10 cellular contexts compared by ENCODE assay signal in the genomic region with DNA sequence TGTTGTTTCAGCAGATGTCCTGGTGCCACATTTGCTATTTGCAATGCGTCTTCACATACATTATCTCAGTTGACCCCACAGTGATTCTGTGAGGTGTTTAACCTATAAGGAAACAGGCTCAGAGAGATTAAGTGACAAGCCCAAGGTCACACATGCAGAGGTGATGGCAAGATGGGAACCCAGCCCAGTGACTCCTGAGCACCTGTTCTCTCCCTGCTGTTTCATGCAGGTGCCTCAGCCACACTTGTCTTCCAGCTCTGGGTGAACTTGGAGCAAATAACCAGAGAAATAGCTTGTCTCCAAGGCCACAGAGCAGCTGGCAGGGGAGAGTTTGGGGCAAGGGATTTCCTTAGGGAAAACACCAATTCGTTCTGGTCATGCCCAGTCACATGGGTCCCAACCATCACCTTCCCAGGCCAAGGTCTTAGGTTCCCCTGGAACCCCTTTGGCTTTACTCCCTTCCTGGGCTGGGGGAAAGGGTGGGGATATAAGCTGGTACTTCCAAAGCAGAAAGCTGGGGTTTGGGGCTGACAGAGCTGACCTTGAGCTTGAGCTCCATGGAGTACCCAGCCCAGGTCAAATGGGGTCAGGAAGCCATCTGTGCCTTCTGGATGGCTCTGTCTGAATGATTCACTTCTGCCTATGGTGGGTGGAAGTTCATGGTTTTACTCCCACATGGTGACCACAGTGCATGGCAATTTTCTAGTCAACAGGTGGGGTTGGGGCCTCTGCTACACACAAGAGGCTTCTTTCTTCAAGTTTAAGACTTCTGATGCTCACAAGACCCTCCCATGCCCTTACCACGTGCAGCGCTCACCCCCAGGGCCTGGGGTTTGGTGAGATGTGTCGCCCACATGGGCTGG. TPM values are rescaled to one million over a fixed set of nuclear protein-coding genes. Genes with fewer than 3 reads are reported as not detected.
DNase-seq lines count a peak whose midpoint lies in the region; ATAC-seq, FAIRE-seq and TF ChIP-seq lines count a peak whose summit lies in the region.
"Had no signal": no experiment of that assay in that cellular context is flagged by ENCODE, and none has a peak within 500 bp of the region (broad histone marks: within the 10 kb centered on the region; RNA-seq: fewer than 3 reads in every experiment).

No MANE protein-coding gene starts in this region.

- H3K79me2 ChIP-seq in OCI-LY1 (ENCODE audit: insufficient read depth, low read length) (no peaks in the 10 kb centered on the region), K562 (ENCODE audit: control insufficient read depth, insufficient read depth, low read length) (no peaks in the 10 kb centered on the region), smooth muscle cell (ENCODE audit: low read depth) (no peaks in the 10 kb centered on the region)

- TF ChIP-seq POLR2A in K562 (conservative IDR thresholded peaks at IDR 0.05) = no peak

- DNase-seq in K562 (ENCODE audit: extremely low read depth in 1 of 4, low spot score in 3 of 4) (peak in 2 of 4 experiments; percentile 25 to 47), smooth muscle cell (lab: John Stamatoyannopoulos, UW; ENCODE audit: unreplicated experiment) (no peak), NCI-H1436 (lab: John Stamatoyannopoulos, UW) (no peak), medulla oblongata (ENCODE audit: extremely low spot score) (no peak)

- H3K9me3 ChIP-seq in BLaER1 = 0 out of 2 replicates have a peak, but pooled peaks cover 3% of the 10 kb centered on the region
- no peaks in the 10 kb centered on the region for H3K9me3 ChIP-seq in OCI-LY1 (ENCODE audit: low read length)
- H3K9me3 ChIP-seq in K562 (replicated peaks; ENCODE audit: control insufficient read depth, insufficient read depth, low read depth, low read length) = no peaks in the 10 kb centered on the region
- no peaks in the 10 kb centered on the region for H3K9me3 ChIP-seq in smooth muscle cell (replicated peaks; ENCODE audit: low read depth)

- H2AFZ ChIP-seq in OCI-LY1 (ENCODE audit: low read length) (no peak overlapping the region), K562 (ENCODE audit: low read depth, low read length) (no peak overlapping the region), smooth muscle cell (ENCODE audit: low read depth) (no peak overlapping the region)

- BruUV-seq in K562 (replicated peaks; lab: Mats Ljungman, UMichigan) = no TSS peak

- TF ChIP-seq EP300 in K562 (IDR thresholded peaks at IDR 0.05; ENCODE audit: low read length) = no peak

- ATAC-seq in GM19463 (IDR thresholded peaks at IDR 0.05; ENCODE audit: unreplicated experiment) = peak; percentile 59
- 0 out of 3 replicates have a peak, but pooled peaks have one; percentile 36 for ATAC-seq in K562
- ATAC-seq in HG03025 (IDR thresholded peaks at IDR 0.05; ENCODE audit: low FRiP score, unreplicated experiment) = no peak

- peak overlapping the region; percentile 58 for H3K27ac ChIP-seq in BLaER1
- peak overlapping the region; percentile 92 for H3K27ac ChIP-seq in OCI-LY1 (ENCODE audit: low read depth, low read length, poor library complexity, severe bottlenecking)
- H3K27ac ChIP-seq in K562 (ENCODE audit: extremely low read depth, low read depth, low read length) = no peak overlapping the region
- H3K27ac ChIP-seq in smooth muscle cell (ENCODE audit: low read depth) = no peak overlapping the region
- H3K27ac ChIP-seq: C4-2B had no signal

- FAIRE-seq in K562 (lab: Jason Lieb, UNC) = no peak
- FAIRE-seq: H1 had no signal

- TF ChIP-seq RAD21 in K562 (CRISPR knock-in tag; conservative IDR thresholded peaks at IDR 0.05 in 1 of 2, IDR thresholded peaks at IDR 0.05 in 1 of 2) = no peak

- no peaks in the 10 kb centered on the region for H3F3A ChIP-seq in OCI-LY1 (ENCODE audit: insufficient read depth, low read length)
- H3F3A ChIP-seq in smooth muscle cell (ENCODE audit: low read depth) = no peaks in the 10 kb centered on the region

- H3K4me1 ChIP-seq in BLaER1 = peaks cover 75% of the 10 kb centered on the region
- H3K4me1 ChIP-seq in OCI-LY1 (ENCODE audit: insufficient read depth, low read length, severe bottlenecking) = peaks cover 63% of the 10 kb centered on the region
- peaks cover 0 to 20% of the 10 kb centered on the region in 2 experiments; a peak in 4 of 5 replicates for H3K4me1 ChIP-seq in K562 (replicated peaks in 1 of 2; ENCODE audit: control insufficient read depth in 2 of 2, insufficient read depth in 2 of 2, low read length in 2 of 2)
- H3K4me1 ChIP-seq in smooth muscle cell (ENCODE audit: low read depth) = no peaks in the 10 kb centered on the region

- CTCF ChIA-PET in K562 (lab: Yijun Ruan, JAX; ENCODE audit: low intra/inter-chr PET ratio) = no interaction called here

- intact Hi-C loops in K562 (cut with micrococcal nuclease) = no loop called here

- no peaks in the 10 kb centered on the region for H3K27me3 ChIP-seq in BLaER1
- H3K27me3 ChIP-seq in OCI-LY1 (ENCODE audit: insufficient read depth, low read length) = no peaks in the 10 kb centered on the region
- no peaks in the 10 kb centered on the region for H3K27me3 ChIP-seq in K562 (ENCODE audit: control insufficient read depth in 2 of 2, insufficient read depth in 2 of 2, low read length in 2 of 2)
- no peaks in the 10 kb centered on the region for H3K27me3 ChIP-seq in smooth muscle cell (ENCODE audit: low read depth)

- H4K20me1 ChIP-seq in BLaER1 (no peaks in the 10 kb centered on the region), OCI-LY1 (ENCODE audit: insufficient read depth, low read length) (no peaks in the 10 kb centered on the region), K562 (replicated peaks; ENCODE audit: control insufficient read depth, insufficient read depth, low read length) (no peaks in the 10 kb centered on the region), smooth muscle cell (ENCODE audit: low read depth) (no peaks in the 10 kb centered on the region)

- H3K4me2 ChIP-seq in BLaER1 (peak overlapping the region; percentile 62), OCI-LY1 (ENCODE audit: low read length) (peak overlapping the region; percentile 3; the same call in 1 of the 2 replicates), K562 (ENCODE audit: insufficient read depth, low read length) (no peak overlapping the region), smooth muscle cell (no peak overlapping the region)

- POLR2A ChIA-PET in K562 (lab: Yijun Ruan, JAX) = interaction anchor here (0.6 kb wide), 1 partner anchor 155 kb away, joined by 3 read pairs; no protein-coding TSS in a partner anchor

- H3K36me3 ChIP-seq in BLaER1 = no peaks in the 10 kb centered on the region
- H3K36me3 ChIP-seq in OCI-LY1 (ENCODE audit: insufficient read depth, low read length) = no peaks in the 10 kb centered on the region
- H3K36me3 ChIP-seq in K562 (ENCODE audit: control insufficient read depth, insufficient read depth, low read length) = no peaks in the 10 kb centered on the region
- no peaks in the 10 kb centered on the region for H3K36me3 ChIP-seq in smooth muscle cell (ENCODE audit: low read depth)

- no peaks in the 10 kb centered on the region for H3K9me1 ChIP-seq in K562 (ENCODE audit: control insufficient read depth, insufficient read depth, low read length)

- 50% methylated on average over 5 of the region's 5 CpGs for WGBS in K562 (ENCODE audit: insufficient coverage, low coverage, missing lambda C conversion rate)
- 81% methylated on average over 5 of the region's 5 CpGs for WGBS in smooth muscle cell (ENCODE audit: low lambda C conversion rate)

- no peak overlapping the region for H3K4me3 ChIP-seq in BLaER1
- H3K4me3 ChIP-seq in OCI-LY1 (ENCODE audit: low read depth, low read length, poor library complexity, severe bottlenecking) = no peak overlapping the region
- H3K4me3 ChIP-seq in K562 = no peak overlapping the region
- H3K4me3 ChIP-seq in smooth muscle cell = no peak overlapping the region

- TF ChIP-seq CTCF in OCI-LY1 (IDR thresholded peaks at IDR 0.05; ENCODE audit: low read length) = no peak
- no peak for TF ChIP-seq CTCF in K562 (IDR thresholded peaks at IDR 0.05 in 2 of 3, conservative IDR thresholded peaks at IDR 0.05 in 1 of 3; ENCODE audit: insufficient read depth in 2 of 3, low read depth in 1 of 3, low read length in 3 of 3)
- TF ChIP-seq CTCF in smooth muscle cell (IDR thresholded peaks at IDR 0.05; ENCODE audit: borderline replicate concordance, insufficient read depth, poor library complexity, severe bottlenecking) = no peak

- in situ Hi-C loops in K562 (cut with MboI) = no loop called here

- no peaks in the 10 kb centered on the region for H3K9me2 ChIP-seq in OCI-LY1 (ENCODE audit: low read depth, low read length)

- no peak overlapping the region for H3K9ac ChIP-seq in BLaER1
- peak overlapping the region; percentile 26 for H3K9ac ChIP-seq in OCI-LY1 (ENCODE audit: low read length)
- no peak overlapping the region for H3K9ac ChIP-seq in K562 (ENCODE audit: insufficient read depth in 1 of 2, low read depth in 2 of 2, low read length in 2 of 2)
- H3K9ac ChIP-seq in smooth muscle cell (ENCODE audit: low read depth) = no peak overlapping the region

TF ChIP-seq in K562, 482 proteins besides CTCF, POLR2A, EP300 and RAD21 (continues in another document):
- TF ChIP-seq JUND (IDR thresholded peaks at IDR 0.05; ENCODE audit: borderline replicate concordance, low read depth, low read length) (peak; percentile 33; the same call in 1 of the 2 replicates), JUND (tag; IDR thresholded peaks at IDR 0.05; ENCODE audit: borderline replicate concordance, low read depth, low read length) (no peak), FUS (optimal IDR thresholded peaks at IDR 0.05; ENCODE audit: low read depth, low read length) (no peak)

RNA-seq across cellular contexts. Expression of gene LIPC, which starts 22.4 kb away (rescaled TPM):
- total RNA-seq in K562 (2011; cell fraction: chromatin; rRNA removed; ENCODE audit: low replicate concordance) = 0.42 TPM in 1 of 2 replicates, not detected in the other
- total RNA-seq in K562 (2011; cell fraction: nucleolus; rRNA removed) = 0.17 and 0.26 TPM in 2 replicates
- total RNA-seq in K562 (2011; cell fraction: nucleoplasm; rRNA removed) = 0.15 and 0.92 TPM in 2 replicates
- total RNA-seq in K562 (2014; rRNA removed) = 0.08 TPM in 1 of 2 replicates, not detected in the other
- 0.07 and 0.29 TPM in 2 replicates for total RNA-seq in K562 (2014; rRNA removed; fragmentation: Illumina TruSeq; extraction: Trizol)
- 0.15 and 0.33 TPM in 2 replicates for total RNA-seq in K562 (2015; rRNA removed; fragmentation: Illumina TruSeq; extraction: Trizol)
- 0.13 and 0.27 TPM in 2 replicates for total RNA-seq in K562 (2021)
- 0.11 and 0.12 TPM in 2 replicates for polyA plus RNA-seq in K562 (2011; rRNA removed)
- 0.16 TPM in 1 of 2 replicates, not detected in the other for polyA plus RNA-seq in K562 (2011; cell fraction: cytosol; rRNA removed)
- polyA plus RNA-seq in K562 (2011; cell fraction: nucleus; rRNA removed) = 0.14 and 0.36 TPM in 2 replicates
- 0.76 and 4.9 TPM in 2 replicates for polyA plus RNA-seq in K562 (2012)
- polyA plus RNA-seq in K562 (2014; fragmentation: Illumina TruSeq; extraction: Trizol) = 0.09 and 0.14 TPM in 2 replicates
- polyA plus RNA-seq in K562 (2014; fragmentation: Nextera tagmentation; extraction: Ambion mirVana) = under 1 TPM in 1 of 2 experiments, not detected in 1; 0.07 TPM
- polyA plus RNA-seq in K562 (2014; rRNA removed) = 0.35 and 0.41 TPM in 2 replicates
- 0.11 and 0.12 TPM in 2 replicates for polyA minus RNA-seq in K562 (2011; rRNA and poly(A)+ RNA removed)
- not detected in 2 replicates for polyA minus RNA-seq in K562 (2011; cell fraction: cytosol; rRNA and poly(A)+ RNA removed)
- 0.13 and 0.22 TPM in 2 replicates for polyA minus RNA-seq in K562 (2011; cell fraction: nucleus; rRNA and poly(A)+ RNA removed)
- total RNA-seq in smooth muscle cell = not detected in 2 replicates
- not detected in 2 replicates for polyA plus RNA-seq in smooth muscle cell
- total RNA-seq: H1 had no signal
- polyA plus RNA-seq: H1 had no signal

Comparison
In these comparisons a context has a peak if more than half of its experiments do, and no peak if none do; other contexts are left out.
1. H3K27ac ChIP-seq: peak in BLaER1 (single experiment) and OCI-LY1 (single experiment); none in K562 (single experiment) and smooth muscle cell (single experiment).
2. H3K4me2 ChIP-seq: peak in BLaER1 (single experiment) and OCI-LY1 (single experiment); none in K562 (single experiment) and smooth muscle cell (single experiment).